Comparison of ENCODE assay signal across 9 cellular contexts in genomic region chr7:44707558-44708230, GRCh38.
"Had no signal": no experiment of that assay in that cellular context is flagged by ENCODE, and none has a peak within 500 bp of the region (broad histone marks: within the 10 kb centered on the region; RNA-seq: fewer than 3 reads in every experiment).

No MANE protein-coding gene starts in this region.

- H3K4me1 Mint-ChIP-seq: activated B cell treated with CpG ODN at 0.5 μM for 24 hours had no signal

- H3K27me3 Mint-ChIP-seq: activated B cell treated with CpG ODN at 0.5 μM for 24 hours; stimulated activated naive CD8-positive, alpha-beta T cell treated with anti-CD3 and anti-CD28 coated beads, Interleukin-15, Interleukin-2, amounts not matched to agents 100 ng/mL and 50 ng/mL, for 24 hours had no signal

- H3K9me3 ChIP-seq: ascending aorta, upper lobe of right lung had no signal

- H3K27ac Mint-ChIP-seq: activated B cell treated with CpG ODN at 0.5 μM for 24 hours; activated T-cell treated with anti-CD3 and anti-CD28 coated beads, Interleukin-2, amount 50 U/mL, for 72 hours; stimulated activated naive CD8-positive, alpha-beta T cell treated with anti-CD3 and anti-CD28 coated beads, Interleukin-15, Interleukin-2, amounts not matched to agents 100 ng/mL and 50 ng/mL, for 24 hours had no signal

- H3K27me3 ChIP-seq: ascending aorta, upper lobe of right lung had no signal

- H3K4me3 Mint-ChIP-seq: activated B cell treated with CpG ODN at 0.5 μM for 24 hours; activated T-cell treated with anti-CD3 and anti-CD28 coated beads, Interleukin-2, amount 50 U/mL, for 72 hours; stimulated activated naive CD8-positive, alpha-beta T cell treated with anti-CD3 and anti-CD28 coated beads, Interleukin-15, Interleukin-2, amounts not matched to agents 100 ng/mL and 50 ng/mL, for 24 hours had no signal

- H3K4me3 ChIP-seq: ascending aorta, upper lobe of right lung had no signal

- H3K9me3 Mint-ChIP-seq: activated B cell treated with CpG ODN at 0.5 μM for 24 hours; activated T-cell treated with anti-CD3 and anti-CD28 coated beads, Interleukin-2, amount 50 U/mL, for 72 hours; stimulated activated naive CD8-positive, alpha-beta T cell treated with anti-CD3 and anti-CD28 coated beads, Interleukin-15, Interleukin-2, amounts not matched to agents 100 ng/mL and 50 ng/mL, for 24 hours had no signal

- H3K27ac ChIP-seq: ascending aorta, upper lobe of right lung had no signal

- ATAC-seq: activated T-cell treated with anti-CD3 and anti-CD28 coated beads, Interleukin-2, amount 50 U/mL, for 72 hours; upper lobe of right lung had no signal

- H3K4me1 ChIP-seq: ascending aorta, upper lobe of right lung had no signal

- DNase-seq: activated B cell treated with CpG ODN at 0.5 μM for 24 hours; activated CD4-positive, alpha-beta T cell treated with anti-CD3 and anti-CD28 coated beads, Interleukin-2, amount 50 U/mL, for 1 hour; activated gamma-delta T cell treated with Interleukin-2 at 50 U/mL for 16 hours; activated T-cell treated with anti-CD3 and anti-CD28 coated beads, Interleukin-2, amount 50 U/mL, for 72 hours; stimulated activated CD4-positive, alpha-beta T cell treated with anti-CD3 and anti-CD28 coated beads, Interleukin-12 subunit alpha, Interleukin-12 subunit beta, amount 100 ng/mL, for 4 hours; T-helper 2 cell; upper lobe of right lung had no signal
